8 cellular contexts compared by ENCODE assay signal in the genomic region with DNA sequence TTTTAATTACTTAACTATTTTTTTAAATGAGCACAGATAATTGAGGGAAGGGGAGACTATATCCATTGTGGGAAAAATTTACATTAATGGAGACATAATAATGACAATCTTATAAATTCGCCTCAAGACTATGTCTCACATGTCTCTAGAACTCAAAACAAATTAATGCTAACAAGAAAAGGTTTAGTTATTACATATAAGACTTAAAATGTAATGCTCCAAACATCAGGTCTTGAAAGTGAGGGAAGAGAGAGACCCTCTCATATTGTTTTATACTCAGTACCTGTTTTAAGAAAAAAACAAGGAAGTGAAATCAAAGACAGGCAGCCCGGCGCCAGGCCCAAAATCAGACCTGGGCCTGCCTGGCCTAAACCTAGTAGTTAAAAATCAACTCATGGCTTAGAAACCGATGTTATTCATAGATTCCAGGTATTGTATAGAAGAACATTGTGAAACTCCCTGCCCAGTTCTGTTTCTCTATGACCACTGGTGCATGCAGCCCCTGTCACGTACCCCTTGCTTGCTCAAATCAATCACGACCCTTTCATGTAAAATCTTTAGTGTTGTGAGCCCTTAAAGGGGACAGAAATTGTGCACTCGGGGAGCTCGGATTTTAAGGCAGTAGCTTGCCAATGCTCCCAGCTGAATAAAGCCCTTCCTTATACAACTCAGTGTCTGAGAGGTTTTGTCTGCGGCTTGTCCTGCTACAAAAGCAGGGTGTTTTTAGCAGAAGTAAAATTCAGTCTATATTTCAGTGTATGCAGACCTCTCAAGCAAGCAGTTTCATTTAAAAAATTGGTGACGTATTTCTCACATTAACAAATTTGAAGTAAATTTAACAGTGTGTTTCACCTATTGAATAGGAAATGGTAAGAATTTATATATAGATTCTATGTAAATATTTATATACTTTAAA.
A peak's percentile ranks its signal among the peaks of the same experiment; 100 is the strongest.
DNase-seq lines count a peak whose midpoint lies in the region; ATAC-seq, FAIRE-seq and TF ChIP-seq lines count a peak whose summit lies in the region.
"Not testable (repeated sequence)": the region's sequence is repeated elsewhere in the genome, so short reads cannot be mapped to it uniquely, and the experiment has no call there.

No MANE protein-coding gene starts in this region.

- H3K4me2 ChIP-seq in GM12878 (ENCODE audit: control insufficient read depth, insufficient read depth): peak overlapping the region; percentile 38

- TF ChIP-seq CTCF in GM06990 (IDR thresholded peaks at IDR 0.05; ENCODE audit: insufficient read depth, low read length, poor library complexity, severe bottlenecking); GM12878 (IDR thresholded peaks at IDR 0.05 in 2 of 3, conservative IDR thresholded peaks at IDR 0.05 in 1 of 3; ENCODE audit: control insufficient read depth in 2 of 3, extremely low read depth in 1 of 3, insufficient read depth in 1 of 3, low read depth in 3 of 3, low read length in 3 of 3); nephron progenitor cell (IDR thresholded peaks at IDR 0.05): not testable (repeated sequence)

- not testable (repeated sequence) for TF ChIP-seq RAD21 in GM12878 (IDR thresholded peaks at IDR 0.05; ENCODE audit: insufficient read depth, low read depth, low read length)

- peak overlapping the region; percentile 23; the same call in 1 of the 2 replicates for H3K9ac ChIP-seq in GM12878 (ENCODE audit: control insufficient read depth, insufficient read depth, low read length)

- not testable (repeated sequence) for H3K9me3 Mint-ChIP-seq in nephron progenitor cell

- WGBS in GM12878 (ENCODE audit: insufficient coverage, insufficient replicate concordance, low lambda C conversion rate, missing lambda C conversion rate): 46% methylated on average over 10 of the region's 10 CpGs

- H3K4me1 Mint-ChIP-seq in nephron progenitor cell: peaks cover 14% of the 10 kb centered on the region

- peaks cover 10% of the 10 kb centered on the region for H3K4me1 ChIP-seq in GM12878 (ENCODE audit: control insufficient read depth, insufficient read depth, low read length)

- intact Hi-C loops in GM12878 (cut with micrococcal nuclease; ENCODE audit: unreplicated experiment): loop anchor here (2.0 kb wide), 2 partner anchors 23 to 35 kb away; a partner anchor contains a TSS

- not testable (repeated sequence) for TF ChIP-seq POLR2A in GM12878 (IDR thresholded peaks at IDR 0.05; ENCODE audit: low read depth, low read length)

- H3K27me3 ChIP-seq in GM06990 (replicated peaks; ENCODE audit: control insufficient read depth, insufficient read depth, low read length); GM12878 (replicated peaks in 1 of 2; ENCODE audit: control insufficient read depth in 2 of 2, insufficient read depth in 2 of 2, low read length in 1 of 2): not testable (repeated sequence)

- H4K20me1 ChIP-seq in GM12878 (ENCODE audit: control insufficient read depth, insufficient read depth): not testable (repeated sequence)

- peak overlapping the region; percentile 34; the same call in 1 of the 2 replicates for H3K27ac ChIP-seq in GM12878 (ENCODE audit: control insufficient read depth, insufficient read depth)

- TF ChIP-seq EP300 in GM12878 (IDR thresholded peaks at IDR 0.05; ENCODE audit: borderline replicate concordance in 1 of 2, control insufficient read depth in 1 of 2, low read depth in 2 of 2, low read length in 2 of 2): peak; percentile 5 to 25; a peak in 1 of 4 replicates

- not testable (repeated sequence) for H3K4me3 Mint-ChIP-seq in nephron progenitor cell

- not testable (repeated sequence) for H3K36me3 ChIP-seq in GM06990 (ENCODE audit: control insufficient read depth, insufficient read depth, low read length); GM12878 (ENCODE audit: control insufficient read depth in 2 of 2, insufficient read depth in 2 of 2, low read length in 1 of 2)

- SMC1A ChIA-PET in GM12878 (lab: Charles Lee; ENCODE audit: uncharacterized antibody, unreplicated experiment): interaction anchor here (0.6 to 5.0 kb wide), 4 partner anchors 15 to 882 kb away, joined by 3 to 32 read pairs (median 4); a partner anchor contains a TSS

- not testable (repeated sequence) for H3K79me2 ChIP-seq in GM12878 (ENCODE audit: control insufficient read depth, insufficient read depth, low read length)

- CTCF ChIA-PET in GM12878 (lab: Yijun Ruan, JAX): interaction anchor here (0.8 to 3.4 kb wide), 2 partner anchors 23 to 60 kb away, joined by 3 to 21 read pairs; a partner anchor contains a TSS

- not testable (repeated sequence) for H3K36me3 Mint-ChIP-seq in nephron progenitor cell (ENCODE audit: low read depth)

- not testable (repeated sequence) for H3K27me3 Mint-ChIP-seq in nephron progenitor cell (ENCODE audit: low read depth, poor library complexity)

- RAD21 ChIA-PET in GM12878 (lab: Charles Lee; ENCODE audit: unreplicated experiment): interaction anchor here (0.6 to 2.2 kb wide), 6 partner anchors 22 to 119 kb away, joined by 3 to 5 read pairs (median 3); a partner anchor contains a TSS

- peak overlapping the region; percentile 75 for H3K27ac Mint-ChIP-seq in nephron progenitor cell

- POLR2A ChIA-PET in GM12878 (lab: Charles Lee): interaction anchor here (1.0 to 1.3 kb wide), 2 partner anchors 16 to 23 kb away, joined by 3 read pairs; a partner anchor contains a TSS

- ATAC-seq in GM18858 (IDR thresholded peaks at IDR 0.05; ENCODE audit: unreplicated experiment): peak; percentile 41
- ATAC-seq in GM19452 (IDR thresholded peaks at IDR 0.05; ENCODE audit: unreplicated experiment): peak; percentile 60
- peak; percentile 49 for ATAC-seq in GM21825 (IDR thresholded peaks at IDR 0.05; ENCODE audit: unreplicated experiment)
- ATAC-seq in HG03196 (IDR thresholded peaks at IDR 0.05; ENCODE audit: unreplicated experiment): peak; percentile 53
- ATAC-seq in HG03571 (IDR thresholded peaks at IDR 0.05; ENCODE audit: unreplicated experiment): peak; percentile 66
- peak; percentile 69 for ATAC-seq in GM12878

- peak; percentile 64 for DNase-seq in GM06990 (ENCODE audit: extremely low read depth, insufficient read length)
- DNase-seq in GM12878 (ENCODE audit: low read depth, low spot score): peak; percentile 59
- DNase-seq in nephron progenitor cell: not testable (repeated sequence)

- in situ Hi-C loops in GM12878 (cut with MboI): not testable (repeated sequence)

- FAIRE-seq in GM12878 (lab: Jason Lieb, UNC): peak; percentile 66

- H2AFZ ChIP-seq in GM12878 (ENCODE audit: control insufficient read depth, low read depth, low read length): peak overlapping the region; percentile 62

- H3K4me3 ChIP-seq in GM06990 (replicated peaks; ENCODE audit: low read depth, low read length); GM12878: not testable (repeated sequence)

- BruUV-seq in GM12878 (replicated peaks; lab: Mats Ljungman, UMichigan): not testable (repeated sequence)

- not testable (repeated sequence) for H3K9me3 ChIP-seq in GM12878 (replicated peaks; ENCODE audit: control insufficient read depth, insufficient read depth, low read length)

TF ChIP-seq in GM12878, 131 proteins besides CTCF, POLR2A, EP300 and RAD21 (continues in another document):
- TF ChIP-seq, protein P1, sequence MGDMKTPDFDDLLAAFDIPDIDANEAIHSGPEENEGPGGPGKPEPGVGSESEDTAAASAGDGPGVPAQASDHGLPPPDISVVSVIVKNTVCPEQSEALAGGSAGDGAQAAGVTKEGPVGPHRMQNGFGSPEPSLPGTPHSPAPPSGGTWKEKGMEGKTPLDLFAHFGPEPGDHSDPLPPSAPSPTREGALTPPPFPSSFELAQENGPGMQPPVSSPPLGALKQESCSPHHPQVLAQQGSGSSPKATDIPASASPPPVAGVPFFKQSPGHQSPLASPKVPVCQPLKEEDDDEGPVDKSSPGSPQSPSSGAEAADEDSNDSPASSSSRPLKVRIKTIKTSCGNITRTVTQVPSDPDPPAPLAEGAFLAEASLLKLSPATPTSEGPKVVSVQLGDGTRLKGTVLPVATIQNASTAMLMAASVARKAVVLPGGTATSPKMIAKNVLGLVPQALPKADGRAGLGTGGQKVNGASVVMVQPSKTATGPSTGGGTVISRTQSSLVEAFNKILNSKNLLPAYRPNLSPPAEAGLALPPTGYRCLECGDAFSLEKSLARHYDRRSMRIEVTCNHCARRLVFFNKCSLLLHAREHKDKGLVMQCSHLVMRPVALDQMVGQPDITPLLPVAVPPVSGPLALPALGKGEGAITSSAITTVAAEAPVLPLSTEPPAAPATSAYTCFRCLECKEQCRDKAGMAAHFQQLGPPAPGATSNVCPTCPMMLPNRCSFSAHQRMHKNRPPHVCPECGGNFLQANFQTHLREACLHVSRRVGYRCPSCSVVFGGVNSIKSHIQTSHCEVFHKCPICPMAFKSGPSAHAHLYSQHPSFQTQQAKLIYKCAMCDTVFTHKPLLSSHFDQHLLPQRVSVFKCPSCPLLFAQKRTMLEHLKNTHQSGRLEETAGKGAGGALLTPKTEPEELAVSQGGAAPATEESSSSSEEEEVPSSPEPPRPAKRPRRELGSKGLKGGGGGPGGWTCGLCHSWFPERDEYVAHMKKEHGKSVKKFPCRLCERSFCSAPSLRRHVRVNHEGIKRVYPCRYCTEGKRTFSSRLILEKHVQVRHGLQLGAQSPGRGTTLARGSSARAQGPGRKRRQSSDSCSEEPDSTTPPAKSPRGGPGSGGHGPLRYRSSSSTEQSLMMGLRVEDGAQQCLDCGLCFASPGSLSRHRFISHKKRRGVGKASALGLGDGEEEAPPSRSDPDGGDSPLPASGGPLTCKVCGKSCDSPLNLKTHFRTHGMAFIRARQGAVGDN (IDR thresholded peaks at IDR 0.05): peak; percentile 35; the same call in 1 of the 2 replicates
- peak; percentile 46 for TF ChIP-seq MEF2B (IDR thresholded peaks at IDR 0.05; ENCODE audit: partially characterized antibody, poor library complexity, severe bottlenecking)
- TF ChIP-seq SPI1 (IDR thresholded peaks at IDR 0.05; ENCODE audit: borderline replicate concordance, insufficient read depth, low read depth, low read length): peak; percentile 75
- TF ChIP-seq PKNOX1 (IDR thresholded peaks at IDR 0.05): 0 out of 2 replicates have a peak, but pooled peaks have one; percentile 4
- 0 out of 2 replicates have a peak, but pooled peaks have one; percentile 33 for TF ChIP-seq GATAD2B (conservative IDR thresholded peaks at IDR 0.05; ENCODE audit: low read depth)
- TF ChIP-seq SMARCA5 (IDR thresholded peaks at IDR 0.05): peak; percentile 13; the same call in 1 of the 2 replicates
- peak; percentile 33 to 46; a peak in 2 of 4 replicates for TF ChIP-seq IKZF2 (IDR thresholded peaks at IDR 0.05)
- TF ChIP-seq ATF7 (IDR thresholded peaks at IDR 0.05; ENCODE audit: low read depth): peak; percentile 74; the same call in 1 of the 2 replicates
